33 cellular contexts compared by ENCODE assay signal in the genomic region with DNA sequence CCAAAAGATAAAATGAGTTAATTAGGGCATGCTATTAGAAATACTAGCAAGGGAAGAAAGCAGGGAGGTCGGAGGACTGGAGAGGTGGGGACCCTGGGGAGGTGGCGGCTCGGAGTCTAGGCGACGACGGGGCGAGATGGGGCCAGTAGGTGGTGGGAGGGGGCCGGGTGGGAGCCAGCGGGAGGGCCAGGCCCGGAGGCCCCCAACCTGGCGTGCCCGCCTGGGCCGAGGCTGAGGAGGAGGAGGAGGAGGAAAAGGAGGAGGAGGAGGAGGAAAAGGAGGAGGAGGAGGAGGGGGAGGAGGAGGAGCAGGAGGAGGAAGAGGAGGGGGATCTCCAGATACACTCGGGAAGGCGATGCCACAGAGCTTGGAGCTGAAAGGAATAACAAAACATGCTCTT.
"Had no signal": no experiment of that assay in that cellular context is flagged by ENCODE, and none has a peak within 500 bp of the region (broad histone marks: within the 10 kb centered on the region; RNA-seq: fewer than 3 reads in every experiment).

No MANE protein-coding gene starts in this region.

- FAIRE-seq: astrocyte, TTC549 had no signal

- ATAC-seq: activated CD8-positive, alpha-beta T cell treated with anti-CD3 and anti-CD28 coated beads for 36 hours; activated naive CD4-positive, alpha-beta T cell treated with anti-CD3 and anti-CD28 coated beads, Interleukin-2, amount 50 U/mL, for 72 hours; activated T-cell treated with anti-CD3 and anti-CD28 coated beads, Interleukin-2, amount 50 U/mL, for 4 hours; activated T-cell treated with anti-CD3 and anti-CD28 coated beads, Interleukin-2, amount 50 U/mL, for 72 hours; activated T-helper 17 cell treated with anti-CD3 and anti-CD28 coated beads, Interleukin-2, amount 50 U/mL, for 72 hours; body of pancreas; T-cell; T-helper 17 cell; WTC11 had no signal

- DNase-seq: activated CD4-positive, alpha-beta memory T cell treated with anti-CD3 and anti-CD28 coated beads for 36 hours; activated CD4-positive, alpha-beta T cell treated with anti-CD3 and anti-CD28 coated beads for 4 hours; activated CD4-positive, alpha-beta T cell treated with anti-CD3 and anti-CD28 coated beads, Interleukin-2, amount 10 ng/mL, durations not matched to agents 24 days and 14 days; activated CD4-positive, alpha-beta T cell treated with anti-CD3 and anti-CD28 coated beads, Interleukin-2, amount 50 U/mL, for 1 hour; activated CD4-positive, alpha-beta T cell treated with anti-CD3 and anti-CD28 coated beads, Interleukin-2, amount 50 U/mL, for 4 hours; activated CD4-positive, CD25-positive, alpha-beta regulatory T cell treated with anti-CD3 and anti-CD28 coated beads, Interleukin-2, amount 50 U/mL, for 72 hours; activated CD8-positive, alpha-beta memory T cell treated with anti-CD3 and anti-CD28 coated beads, Interleukin-2, amount 50 U/mL, for 4 hours; activated CD8-positive, alpha-beta T cell treated with anti-CD3 and anti-CD28 coated beads for 36 hours; activated effector memory CD4-positive, alpha-beta T cell treated with anti-CD3 and anti-CD28 coated beads, Interleukin-2, amount 50 U/mL, for 16 hours; activated gamma-delta T cell treated with Interleukin-2 at 50 U/mL for 16 hours; activated naive CD4-positive, alpha-beta T cell; activated naive CD4-positive, alpha-beta T cell treated with anti-CD3 and anti-CD28 coated beads for 36 hours; activated naive CD4-positive, alpha-beta T cell treated with anti-CD3 and anti-CD28 coated beads, Interleukin-2, amount 50 U/mL, for 16 hours; activated naive CD8-positive, alpha-beta T cell treated with anti-CD3 and anti-CD28 coated beads for 36 hours; activated T-cell treated with anti-CD3 and anti-CD28 coated beads for 4 hours; activated T-cell treated with anti-CD3 and anti-CD28 coated beads, Interleukin-2, amount 50 U/mL, for 1 hour; activated T-cell treated with anti-CD3 and anti-CD28 coated beads, Interleukin-2, amount 50 U/mL, for 4 hours; activated T-cell treated with anti-CD3 and anti-CD28 coated beads, Interleukin-2, amount 50 U/mL, for 72 hours; adrenal gland; amniotic stem cell; aorta; body of pancreas; brain microvascular endothelial cell; central memory CD4-positive, alpha-beta T cell; T-cell; T-helper 17 cell; WERI-Rb-1 had no signal

- H3K4me1 ChIP-seq: adrenal gland, body of pancreas, breast epithelium had no signal

- H3K27ac ChIP-seq: adrenal gland, body of pancreas, brain microvascular endothelial cell, breast epithelium, WERI-Rb-1 had no signal

- H3K27me3 ChIP-seq: adrenal gland, body of pancreas, brain microvascular endothelial cell, breast epithelium had no signal

- H3K9me3 ChIP-seq: adrenal gland, body of pancreas, breast epithelium had no signal

- H3K36me3 ChIP-seq: adrenal gland, brain microvascular endothelial cell, breast epithelium, WERI-Rb-1 had no signal

- H3K4me3 ChIP-seq: adrenal gland, body of pancreas, breast epithelium had no signal
